In the genomic region with DNA sequence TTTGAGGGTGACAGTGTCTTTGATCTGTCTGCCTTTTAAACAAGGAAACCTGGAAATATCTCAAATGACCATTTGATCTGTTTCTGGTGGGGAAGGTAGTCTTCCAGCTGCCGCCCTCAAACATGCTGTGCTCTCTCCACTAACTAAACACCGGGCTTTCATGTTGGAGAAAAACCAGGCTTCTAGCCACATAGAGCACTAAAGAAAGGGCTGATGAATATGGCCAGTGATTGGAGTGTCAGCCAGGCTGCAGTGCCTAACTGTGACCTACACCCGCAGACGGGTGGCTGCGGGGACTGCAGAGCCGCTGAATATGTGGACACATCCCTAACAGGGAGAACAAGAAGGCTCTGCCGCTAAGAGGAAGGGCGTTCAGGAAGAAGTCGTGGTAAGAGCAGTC, we compare ENCODE assay signal across 16 cellular contexts.
"Had no signal": no experiment of that assay in that cellular context is flagged by ENCODE, and none has a peak within 500 bp of the region (broad histone marks: within the 10 kb centered on the region; RNA-seq: fewer than 3 reads in every experiment).

No MANE protein-coding gene starts in this region.

- H3K27ac Mint-ChIP-seq: activated naive CD4-positive, alpha-beta T cell treated with anti-CD3 and anti-CD28 coated beads, Interleukin-2, amount 50 U/mL, for 72 hours; activated T-cell treated with anti-CD3 and anti-CD28 coated beads, Interleukin-2, amount 50 U/mL, for 72 hours; T-helper 17 cell had no signal

- H3K27ac ChIP-seq: adrenal gland, foreskin keratinocyte, ovary, right lobe of liver, stomach, thoracic aorta, WERI-Rb-1 had no signal

- H3K4me3 Mint-ChIP-seq: activated T-cell treated with anti-CD3 and anti-CD28 coated beads, Interleukin-2, amount 50 U/mL, for 72 hours; T-helper 17 cell had no signal

- H3K4me1 ChIP-seq: adrenal gland, foreskin keratinocyte, right lobe of liver, stomach had no signal

- H3K36me3 ChIP-seq: adrenal gland, ovary, right lobe of liver, stomach, thoracic aorta, WERI-Rb-1 had no signal

- H3K36me3 Mint-ChIP-seq: activated naive CD4-positive, alpha-beta T cell treated with anti-CD3 and anti-CD28 coated beads, Interleukin-2, amount 50 U/mL, for 72 hours had no signal

- H3K27me3 ChIP-seq: adrenal gland, foreskin keratinocyte, ovary, right lobe of liver, stomach had no signal

- DNase-seq: activated CD4-positive, alpha-beta T cell treated with anti-CD3 and anti-CD28 coated beads, Interleukin-2, amount 50 U/mL, for 4 hours; activated gamma-delta T cell; activated T-cell treated with anti-CD3 and anti-CD28 coated beads, Interleukin-2, amount 50 U/mL, for 72 hours; adrenal gland; foreskin keratinocyte; ovary; right lobe of liver; small intestine; stimulated activated CD4-positive, alpha-beta T cell treated with anti-CD3 and anti-CD28 coated beads, Interleukin-4, amount 100 ng/mL, for 1 hour; stomach; T-helper 17 cell; WERI-Rb-1 had no signal

- ATAC-seq: activated naive CD4-positive, alpha-beta T cell treated with anti-CD3 and anti-CD28 coated beads, Interleukin-2, amount 50 U/mL, for 72 hours; activated T-cell treated with anti-CD3 and anti-CD28 coated beads, Interleukin-2, amount 50 U/mL, for 72 hours; foreskin keratinocyte; left lobe of liver; right lobe of liver; T-helper 17 cell had no signal

- H3K4me1 Mint-ChIP-seq: T-helper 17 cell had no signal

- H3K4me3 ChIP-seq: adrenal gland, lung, ovary, right lobe of liver, stomach, thoracic aorta had no signal

- H3K9me3 ChIP-seq: adrenal gland, ovary, right lobe of liver, stomach, thoracic aorta had no signal
